ENCODE assay signal across 10 cellular contexts in genomic region chr10:99926925-99927718, GRCh38.
DNase-seq lines count a peak whose midpoint lies in the region; TF ChIP-seq lines count a peak whose summit lies in the region.
"Had no signal": no experiment of that assay in that cellular context is flagged by ENCODE, and none has a peak within 500 bp of the region (broad histone marks: within the 10 kb centered on the region; RNA-seq: fewer than 3 reads in every experiment).

No MANE protein-coding gene starts in this region.

- no peak overlapping the region for H3K4me3 ChIP-seq in WERI-Rb-1 (ENCODE audit: low read depth, low read length)

- TF ChIP-seq CTCF in WERI-Rb-1 (IDR thresholded peaks at IDR 0.05; ENCODE audit: low read depth, low read length): no peak

- no peak overlapping the region for H3K27ac ChIP-seq in WERI-Rb-1

- no peaks in the 10 kb centered on the region; the same call in 1 of the 2 replicates for H3K36me3 ChIP-seq in WERI-Rb-1

- H3K9me3 ChIP-seq in WERI-Rb-1 (ENCODE audit: severe bottlenecking): no peaks in the 10 kb centered on the region

- H3K27me3 ChIP-seq in WERI-Rb-1 (ENCODE audit: insufficient read depth, low read depth, severe bottlenecking): no peaks in the 10 kb centered on the region

- DNase-seq in Ammon's horn (ENCODE audit: low spot score) (peak; percentile 41), NCI-H510A treated with DMSO at 0.1 percent for 48 hours (lab: John Stamatoyannopoulos, UW) (peak; percentile 36), fibroblast of peridontal ligament (ENCODE audit: extremely low read depth) (peak; percentile 37), myocyte (ENCODE audit: low read depth) (peak; percentile 49), WERI-Rb-1 (no peak), middle frontal gyrus (ENCODE audit: extremely low spot score, low spot score) (no peak), CD1c-positive myeloid dendritic cell (ENCODE audit: extremely low spot score) (no peak)
- DNase-seq in stimulated activated naive CD4-positive, alpha-beta T cell treated with Interleukin-2 at 50 U/mL for 16 hours (lab: John Stamatoyannopoulos, UW): no peak
- DNase-seq: DMS79, NCI-H1105 treated with DMSO at 0.1 percent for 48 hours had no signal

Comparison
In these comparisons a context has a peak if more than half of its experiments do, and no peak if none do; other contexts are left out.
1. DNase-seq: peak in Ammon's horn (single experiment), NCI-H510A treated with DMSO at 0.1 percent for 48 hours (single experiment), fibroblast of peridontal ligament (single experiment) and myocyte (single experiment); none in WERI-Rb-1 (single experiment), middle frontal gyrus (single experiment), CD1c-positive myeloid dendritic cell (single experiment) and stimulated activated naive CD4-positive, alpha-beta T cell treated with Interleukin-2 at 50 U/mL for 16 hours (single experiment).